1 cellular context compared by ENCODE assay signal in the genomic region with DNA sequence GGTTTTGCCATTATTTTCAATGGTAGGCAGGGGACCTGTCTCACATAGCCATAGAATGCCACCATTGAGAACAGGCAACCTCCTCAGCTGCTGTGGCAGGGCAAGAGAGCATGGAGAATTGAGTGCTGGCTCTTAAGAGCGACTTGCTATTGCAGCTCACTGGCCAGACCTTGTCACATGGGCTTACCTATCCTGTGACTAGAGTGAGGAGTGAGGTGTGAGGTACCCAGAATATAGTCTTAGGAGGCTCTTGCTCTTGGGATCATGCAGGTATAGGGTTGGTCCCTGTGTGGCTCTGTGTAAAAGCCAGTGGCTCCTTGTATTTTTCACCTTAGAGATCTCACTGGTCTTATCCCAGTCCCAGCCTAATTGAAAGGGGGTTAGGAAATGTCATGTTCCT.
TF ChIP-seq lines count a peak whose summit lies in the region.

No MANE protein-coding gene starts in this region.

TF ChIP-seq in GM23338, 12 proteins besides CTCF, POLR2A, EP300 and RAD21 (continued from another document):
- TF ChIP-seq ZNF462 (CRISPR knock-in tag; IDR thresholded peaks at IDR 0.05): no peak
